Comparison of ENCODE assay signal across 10 cellular contexts in the genomic region with DNA sequence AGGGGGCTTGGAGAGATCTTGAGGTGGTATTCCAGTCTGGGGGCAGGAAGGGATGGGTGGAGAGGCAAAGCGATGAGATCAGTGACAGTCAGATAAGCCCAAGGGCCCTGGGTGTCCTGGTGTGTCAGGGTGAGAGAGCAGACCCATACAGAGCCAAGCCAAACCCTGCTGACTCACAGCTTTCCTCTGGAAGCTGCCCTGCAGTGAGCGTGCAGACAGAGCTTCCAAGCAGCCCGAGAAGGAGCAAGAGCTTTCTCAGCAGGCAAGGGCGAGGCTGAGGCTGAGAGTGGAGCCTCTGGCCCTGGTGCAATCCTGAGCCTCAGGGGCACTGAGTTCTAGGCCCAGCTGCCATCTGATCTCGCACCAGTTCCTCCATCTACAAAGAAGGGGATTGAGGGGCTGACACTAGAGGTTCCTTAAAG.
DNase-seq lines count a peak whose midpoint lies in the region; ATAC-seq and TF ChIP-seq lines count a peak whose summit lies in the region.
"Had no signal": no experiment of that assay in that cellular context is flagged by ENCODE, and none has a peak within 500 bp of the region (broad histone marks: within the 10 kb centered on the region; RNA-seq: fewer than 3 reads in every experiment).

No MANE protein-coding gene starts in this region.

- CTCF ChIA-PET in A673 (lab: Charles Lee), result no interaction called here

- no peak for ATAC-seq in HG02852 (IDR thresholded peaks at IDR 0.05; ENCODE audit: unreplicated experiment)
- no peak for ATAC-seq in HG03175 (IDR thresholded peaks at IDR 0.05; ENCODE audit: unreplicated experiment)

- POLR2A ChIA-PET in A673 (lab: Charles Lee; ENCODE audit: low non-redundant PET), result no interaction called here

- H3K4me2 ChIP-seq in Karpas-422 (ENCODE audit: low read depth, low read length, poor library complexity, severe bottlenecking), result no peak overlapping the region

- no peaks in the 10 kb centered on the region for H3K9me2 ChIP-seq in Karpas-422 (replicated peaks; ENCODE audit: insufficient read depth, low read length)

- H3K4me1 ChIP-seq in A673 (ENCODE audit: insufficient read depth, low read length, poor library complexity, severe bottlenecking) (peaks cover 4% of the 10 kb centered on the region), mucosa of rectum (ENCODE audit: control insufficient read depth in 2 of 2, insufficient read depth in 2 of 2, low read length in 2 of 2) (peaks cover 15 to 20% of the 10 kb centered on the region in 2 donors), Karpas-422 (ENCODE audit: low read length) (no peaks in the 10 kb centered on the region)

- H3K27ac ChIP-seq in A673 (ENCODE audit: low read depth, low read length, poor library complexity, severe bottlenecking) (no peak overlapping the region), epithelial cell of prostate (peak overlapping the region; percentile 76), mucosa of rectum (ENCODE audit: low read depth in 2 of 2, low read length in 2 of 2) (peak overlapping the region; percentile 7 to 53), Karpas-422 (ENCODE audit: low read length) (no peak overlapping the region)

- H3K4me3 ChIP-seq in A673 (ENCODE audit: low read depth, low read length, poor library complexity, severe bottlenecking), result no peak overlapping the region
- no peak overlapping the region for H3K4me3 ChIP-seq in MG63
- H3K4me3 ChIP-seq in mucosa of rectum (ENCODE audit: low read length in 2 of 2), result no peak overlapping the region
- no peak overlapping the region for H3K4me3 ChIP-seq in Karpas-422 (ENCODE audit: low read length)

- no peaks in the 10 kb centered on the region for H3K27me3 ChIP-seq in A673 (replicated peaks; ENCODE audit: insufficient read depth, low read depth, low read length, poor library complexity)
- H3K27me3 ChIP-seq in MG63, result no peaks in the 10 kb centered on the region
- no peaks in the 10 kb centered on the region for H3K27me3 ChIP-seq in mucosa of rectum (ENCODE audit: control insufficient read depth in 2 of 2, insufficient read depth in 2 of 2, low read length in 2 of 2)
- H3K27me3 ChIP-seq in Karpas-422 (ENCODE audit: low read length), result no peaks in the 10 kb centered on the region

- no peaks in the 10 kb centered on the region for H4K20me1 ChIP-seq in Karpas-422 (ENCODE audit: insufficient read depth, low read depth, low read length)

- H3K9me3 ChIP-seq in A673 (ENCODE audit: low read depth, low read length, poor library complexity, severe bottlenecking) (no peaks in the 10 kb centered on the region), MG63 (no peaks in the 10 kb centered on the region), mucosa of rectum (ENCODE audit: control insufficient read depth in 2 of 2, low read length in 2 of 2) (no peaks in the 10 kb centered on the region), Karpas-422 (ENCODE audit: low read length) (no peaks in the 10 kb centered on the region)

- no peaks in the 10 kb centered on the region for H3K79me2 ChIP-seq in Karpas-422 (ENCODE audit: low read length)

- no TSS peak for BruUV-seq in A673 (replicated peaks; lab: Mats Ljungman, UMichigan)

- H2AFZ ChIP-seq in Karpas-422 (ENCODE audit: low read length), result no peak overlapping the region

- intact Hi-C loops in A673 (cut with micrococcal nuclease; ENCODE audit: unreplicated experiment), result no loop called here

- DNase-seq in A673 (ENCODE audit: low spot score), result peak; percentile 17
- DNase-seq in MG63, result peak; percentile 100
- peak; percentile 77 for DNase-seq in epithelial cell of prostate (ENCODE audit: low read depth, low spot score)
- DNase-seq in RPMI8226, result no peak
- DNase-seq in Karpas-422, result no peak
- DNase-seq: activated T-cell treated with anti-CD3 and anti-CD28 coated beads, Interleukin-2, amount 50 U/mL, for 48 hours; NCI-H526 treated with DMSO at 0.1 percent for 48 hours had no signal

- no peak overlapping the region for H3K9ac ChIP-seq in mucosa of rectum (ENCODE audit: low read depth in 1 of 2, low read length in 2 of 2)
- H3K9ac ChIP-seq in Karpas-422 (ENCODE audit: low read length), result no peak overlapping the region

- TF ChIP-seq CTCF in A673 (conservative IDR thresholded peaks at IDR 0.05; ENCODE audit: low read depth, low read length), result no peak

- H3K36me3 ChIP-seq in A673 (ENCODE audit: insufficient read depth, low read length, poor library complexity, severe bottlenecking) (no peaks in the 10 kb centered on the region), MG63 (no peaks in the 10 kb centered on the region), mucosa of rectum (ENCODE audit: control insufficient read depth in 2 of 2, insufficient read depth in 2 of 2, low read length in 2 of 2) (no peaks in the 10 kb centered on the region), Karpas-422 (ENCODE audit: insufficient read depth, low read length) (no peaks in the 10 kb centered on the region)

Comparison
In these comparisons a context has a peak if more than half of its experiments do, and no peak if none do; other contexts are left out.
1. DNase-seq: peak in A673 (single experiment), MG63 (single experiment) and epithelial cell of prostate (single experiment); none in RPMI8226 (single experiment) and Karpas-422 (single experiment).
2. H3K27ac ChIP-seq: peak in epithelial cell of prostate (single experiment) and mucosa of rectum (2 of 2); none in A673 (single experiment) and Karpas-422 (single experiment).